11 cellular contexts compared by ENCODE assay signal in genomic region chr10:89278034-89278535, GRCh38. TPM values are rescaled to one million over a fixed set of nuclear protein-coding genes. Genes with fewer than 3 reads are reported as not detected.
A peak's percentile ranks its signal among the peaks of the same experiment; 100 is the strongest.
DNase-seq lines count a peak whose midpoint lies in the region; ATAC-seq, FAIRE-seq and TF ChIP-seq lines count a peak whose summit lies in the region.
"Had no signal": no experiment of that assay in that cellular context is flagged by ENCODE, and none has a peak within 500 bp of the region (broad histone marks: within the 10 kb centered on the region; RNA-seq: fewer than 3 reads in every experiment).

No MANE protein-coding gene starts in this region.

- no peak overlapping the region for H2AFZ ChIP-seq in endothelial cell of umbilical vein (ENCODE audit: low read depth, low read length)

- dilution Hi-C loops in endothelial cell of umbilical vein (cut with MboI; ENCODE audit: extremely low pct_ligation_motif_present, low sequenced_read_pairs) = no loop called here

- H3K9me1 ChIP-seq in endothelial cell of umbilical vein (replicated peaks; ENCODE audit: control insufficient read depth, extremely low read depth, insufficient read depth, low read length) = no peaks in the 10 kb centered on the region

- FAIRE-seq in endothelial cell of umbilical vein (lab: Jason Lieb, UNC) = peak; percentile 94

- peak overlapping the region in 1 of 3 experiments; percentile 12 for H3K4me3 ChIP-seq in endothelial cell of umbilical vein (replicated peaks in 1 of 3; ENCODE audit: insufficient read depth in 1 of 3, low read depth in 1 of 3, low read length in 3 of 3)
- H3K4me3 ChIP-seq in mucosa of rectum (ENCODE audit: low read length in 2 of 2) = no peak overlapping the region

- peak overlapping the region; percentile 87 for H3K4me2 ChIP-seq in endothelial cell of umbilical vein (ENCODE audit: insufficient read depth, low read length)

- POLR2A ChIA-PET in endothelial cell of umbilical vein (lab: Charles Lee) = no interaction called here

- H3K9me3 ChIP-seq in endothelial cell of umbilical vein (replicated peaks; ENCODE audit: control insufficient read depth, insufficient read depth, low read length) (no peaks in the 10 kb centered on the region), mucosa of rectum (ENCODE audit: control insufficient read depth in 2 of 2, low read length in 2 of 2) (no peaks in the 10 kb centered on the region)

- CTCF ChIA-PET in endothelial cell of umbilical vein (lab: Charles Lee) = interaction anchor here (1.0 to 6.3 kb wide), 3 partner anchors 24 to 91 kb away, joined by 3 to 31 read pairs (median 10); partner anchors contain the start of genes IFIT2 and LIPA

- H3K27me3 ChIP-seq in endothelial cell of umbilical vein (ENCODE audit: control insufficient read depth in 2 of 2, insufficient read depth in 2 of 2, low read length in 2 of 2) = peaks cover 38 to 72% of the 10 kb centered on the region in 2 experiments
- no peaks in the 10 kb centered on the region for H3K27me3 ChIP-seq in mucosa of rectum (ENCODE audit: control insufficient read depth in 2 of 2, insufficient read depth in 2 of 2, low read length in 2 of 2)

- no peaks in the 10 kb centered on the region for H3K36me3 ChIP-seq in endothelial cell of umbilical vein (ENCODE audit: control insufficient read depth in 2 of 2, extremely low read depth in 1 of 2, insufficient read depth in 2 of 2, low read length in 2 of 2)
- no peaks in the 10 kb centered on the region for H3K36me3 ChIP-seq in mucosa of rectum (ENCODE audit: control insufficient read depth in 2 of 2, insufficient read depth in 2 of 2, low read length in 2 of 2)

- H3K9ac ChIP-seq in endothelial cell of umbilical vein (replicated peaks; ENCODE audit: extremely low read depth, insufficient read depth, low read length) (peak overlapping the region; percentile 47), mucosa of rectum (ENCODE audit: low read depth in 1 of 2, low read length in 2 of 2) (no peak overlapping the region)

- H3K27ac ChIP-seq in endothelial cell of umbilical vein (ENCODE audit: insufficient read depth, low read depth, low read length) (peak overlapping the region; percentile 49), mucosa of rectum (ENCODE audit: low read depth in 2 of 2, low read length in 2 of 2) (peak overlapping the region; percentile 13 to 45)

- ATAC-seq in HG03280 (IDR thresholded peaks at IDR 0.05; ENCODE audit: unreplicated experiment) (no peak), GM21381 (IDR thresholded peaks at IDR 0.05; ENCODE audit: unreplicated experiment) (no peak)
- ATAC-seq: stimulated activated naive CD8-positive, alpha-beta T cell treated with anti-CD3 and anti-CD28 coated beads, Interleukin-15, amount 100 ng/mL, for 72 hours had no signal

- no TSS peak for BruUV-seq in endothelial cell of umbilical vein (replicated peaks; lab: Mats Ljungman, UMichigan)

- H3K4me1 ChIP-seq in endothelial cell of umbilical vein (ENCODE audit: control insufficient read depth, extremely low read depth, insufficient read depth, low read length) (peaks cover 38% of the 10 kb centered on the region), mucosa of rectum (ENCODE audit: control insufficient read depth in 2 of 2, insufficient read depth in 2 of 2, low read length in 2 of 2) (peaks cover 0 to 11% of the 10 kb centered on the region in 2 donors)

- DNase-seq in 8988T (peak; percentile 32), M059J (ENCODE audit: low read depth) (peak; percentile 99), endothelial cell of umbilical vein (ENCODE audit: low read depth, low spot score) (peak; percentile 98), NCI-H2171 (lab: John Stamatoyannopoulos, UW) (no peak), T-helper 9 cell (no peak)
- DNase-seq: CD4-positive, alpha-beta T cell; KG1; stimulated activated naive CD8-positive, alpha-beta T cell treated with anti-CD3 and anti-CD28 coated beads, Interleukin-15, amount 100 ng/mL, for 72 hours had no signal

- no peak for TF ChIP-seq POLR2A in endothelial cell of umbilical vein (IDR thresholded peaks at IDR 0.05; ENCODE audit: low read depth, low read length)

- intact Hi-C loops in endothelial cell of umbilical vein (cut with micrococcal nuclease) = loop anchor here (1.0 to 10.0 kb wide), 4 partner anchors 23 to 427 kb away; partner anchors contain the start of genes IFIT5 and KIF20B

- no peaks in the 10 kb centered on the region for H3K79me2 ChIP-seq in endothelial cell of umbilical vein (ENCODE audit: control insufficient read depth, insufficient read depth, low read length)

- H4K20me1 ChIP-seq in endothelial cell of umbilical vein (replicated peaks; ENCODE audit: control insufficient read depth, extremely low read depth, insufficient read depth, low read length) = peaks cover 3% of the 10 kb centered on the region

- TF ChIP-seq CTCF in endothelial cell of umbilical vein (IDR thresholded peaks at IDR 0.05; ENCODE audit: extremely low read depth in 1 of 2, insufficient read depth in 1 of 2, low read depth in 1 of 2, low read length in 2 of 2) = no peak

TF ChIP-seq in endothelial cell of umbilical vein, 7 proteins besides CTCF, POLR2A, EP300 and RAD21:
- TF ChIP-seq EZH2 (IDR thresholded peaks at IDR 0.05; ENCODE audit: borderline replicate concordance, low read depth, low read length, severe bottlenecking) = no peak
- peak; percentile 20 for TF ChIP-seq GATA2 (IDR thresholded peaks at IDR 0.05; ENCODE audit: insufficient read depth, insufficient read length, low read depth, low read length)
- TF ChIP-seq POLR2AphosphoS5 (IDR thresholded peaks at IDR 0.05; ENCODE audit: insufficient read depth, low read depth, low read length) = peak; percentile 76
- TF ChIP-seq MAX (IDR thresholded peaks at IDR 0.05; ENCODE audit: insufficient read depth, insufficient read length) = no peak
- peak; percentile 92 for TF ChIP-seq FOS (IDR thresholded peaks at IDR 0.05; ENCODE audit: borderline replicate concordance, insufficient read depth, low read length)
- TF ChIP-seq JUN (IDR thresholded peaks at IDR 0.05; ENCODE audit: borderline replicate concordance, insufficient read depth, insufficient read length, low read depth) = peak; percentile 87
- TF ChIP-seq MYC (IDR thresholded peaks at IDR 0.05; ENCODE audit: low read depth, low read length) = no peak

RNA-seq across cellular contexts. Expression of gene IFIT2, which starts 23.8 kb away (rescaled TPM):
- 42.5 and 58.0 TPM in 2 replicates for total RNA-seq in M059J (2014; rRNA removed; shearing (Covaris generic))
- 0.51 and 1.4 TPM in 2 replicates for total RNA-seq in endothelial cell of umbilical vein
- polyA plus RNA-seq in endothelial cell of umbilical vein = 0.16 and 0.23 TPM in 2 replicates
- 0.26 and 0.35 TPM in 2 replicates for polyA plus RNA-seq in endothelial cell of umbilical vein (2011; cell fraction: cytosol; rRNA removed)
- 0.20 TPM in 2 replicates for polyA plus RNA-seq in endothelial cell of umbilical vein (2011; cell fraction: nucleus; rRNA removed)
- polyA plus RNA-seq in endothelial cell of umbilical vein (2012) = 0.45 and 0.46 TPM in 2 replicates
- 0.29 and 0.68 TPM in 2 replicates for polyA minus RNA-seq in endothelial cell of umbilical vein
- 1.8 TPM for polyA minus RNA-seq in endothelial cell of umbilical vein (2011; cell fraction: cytosol; rRNA and poly(A)+ RNA removed)
- polyA minus RNA-seq in endothelial cell of umbilical vein (2011; cell fraction: nucleus; rRNA and poly(A)+ RNA removed) = 0.29 and 0.38 TPM in 2 replicates

RNA-seq across cellular contexts. Expression of gene LIPA, which starts 26.5 kb away (rescaled TPM):
- total RNA-seq in M059J (2014; rRNA removed; shearing (Covaris generic)) = 120 and 149 TPM in 2 replicates
- total RNA-seq in endothelial cell of umbilical vein = 28.1 and 41.1 TPM in 2 replicates
- polyA plus RNA-seq in endothelial cell of umbilical vein = 22.5 and 24.0 TPM in 2 replicates
- 15.9 and 17.5 TPM in 2 replicates for polyA plus RNA-seq in endothelial cell of umbilical vein (2011; cell fraction: cytosol; rRNA removed)
- 9.5 and 12.0 TPM in 2 replicates for polyA plus RNA-seq in endothelial cell of umbilical vein (2011; cell fraction: nucleus; rRNA removed)
- polyA plus RNA-seq in endothelial cell of umbilical vein (2012) = 15.9 and 20.5 TPM in 2 replicates
- 36.8 and 41.5 TPM in 2 replicates for polyA minus RNA-seq in endothelial cell of umbilical vein
- 11.5 TPM for polyA minus RNA-seq in endothelial cell of umbilical vein (2011; cell fraction: cytosol; rRNA and poly(A)+ RNA removed)
- 4.4 and 10.5 TPM in 2 replicates for polyA minus RNA-seq in endothelial cell of umbilical vein (2011; cell fraction: nucleus; rRNA and poly(A)+ RNA removed)

RNA-seq across cellular contexts. Expression of gene IFIT3, which starts 49.7 kb away (rescaled TPM):
- total RNA-seq in M059J (2014; rRNA removed; shearing (Covaris generic)) = 303 and 380 TPM in 2 replicates
- total RNA-seq in endothelial cell of umbilical vein = 2.6 and 3.1 TPM in 2 replicates
- polyA plus RNA-seq in endothelial cell of umbilical vein = 0.91 and 1.2 TPM in 2 replicates
- polyA plus RNA-seq in endothelial cell of umbilical vein (2011; cell fraction: cytosol; rRNA removed) = 2.0 and 2.4 TPM in 2 replicates
- polyA plus RNA-seq in endothelial cell of umbilical vein (2011; cell fraction: nucleus; rRNA removed) = 0.68 and 1.1 TPM in 2 replicates
- polyA plus RNA-seq in endothelial cell of umbilical vein (2012) = 1.4 and 1.7 TPM in 2 replicates
- 1.4 and 1.8 TPM in 2 replicates for polyA minus RNA-seq in endothelial cell of umbilical vein
- 3.0 TPM for polyA minus RNA-seq in endothelial cell of umbilical vein (2011; cell fraction: cytosol; rRNA and poly(A)+ RNA removed)
- polyA minus RNA-seq in endothelial cell of umbilical vein (2011; cell fraction: nucleus; rRNA and poly(A)+ RNA removed) = 1.1 and 1.3 TPM in 2 replicates

Comparison
In these comparisons a context has a peak if more than half of its experiments do, and no peak if none do; other contexts are left out.
1. DNase-seq: peak in 8988T (single experiment), M059J (single experiment) and endothelial cell of umbilical vein (single experiment); none in NCI-H2171 (single experiment) and T-helper 9 cell (single experiment).
2. RNA of gene IFIT2, which starts 23.8 kb away (total RNA-seq): 42.5 to 58.0 TPM in M059J; 0.51 to 1.4 TPM in endothelial cell of umbilical vein; every median in the first group is over 10 times any median in the second.
3. RNA of gene IFIT3, which starts 49.7 kb away (total RNA-seq): 303 to 380 TPM in M059J; 2.6 to 3.1 TPM in endothelial cell of umbilical vein; every median in the first group is over 10 times any median in the second.